In genomic region chr10:8050561-8051108, GRCh38 we compare ENCODE assay signal across 8 cellular contexts. TPM values are rescaled to one million over a fixed set of nuclear protein-coding genes. Genes with fewer than 3 reads are reported as not detected.
A peak's percentile ranks its signal among the peaks of the same experiment; 100 is the strongest.
DNase-seq lines count a peak whose midpoint lies in the region; ATAC-seq and TF ChIP-seq lines count a peak whose summit lies in the region.

No MANE protein-coding gene starts in this region.

- peak overlapping the region; percentile 46 for H3K4me3 Mint-ChIP-seq in activated naive CD4-positive, alpha-beta T cell treated with anti-CD3 and anti-CD28 coated beads for 36 hours

- no peaks in the 10 kb centered on the region for H3K36me3 Mint-ChIP-seq in activated naive CD4-positive, alpha-beta T cell treated with anti-CD3 and anti-CD28 coated beads for 36 hours (ENCODE audit: low read depth)

- no peak for TF ChIP-seq CTCF in left lung (IDR thresholded peaks at IDR 0.05)
- TF ChIP-seq CTCF in tibial artery (IDR thresholded peaks at IDR 0.05) = no peak

- H3K36me3 ChIP-seq in adipocyte (ENCODE audit: control insufficient read depth, insufficient read depth, low read length, severe bottlenecking) (no peaks in the 10 kb centered on the region), left lung (no peaks in the 10 kb centered on the region), tibial artery (no peaks in the 10 kb centered on the region)

- H3K4me1 ChIP-seq in adipocyte (ENCODE audit: control insufficient read depth, insufficient read depth, low read length) (peaks cover 9% of the 10 kb centered on the region), left lung (peaks cover 3 to 72% of the 10 kb centered on the region in 2 donors), tibial artery (peaks cover 0 to 76% (median 70%) of the 10 kb centered on the region in 4 donors)

- no peaks in the 10 kb centered on the region for H3K9me3 Mint-ChIP-seq in activated naive CD4-positive, alpha-beta T cell treated with anti-CD3 and anti-CD28 coated beads for 36 hours

- H3K4me1 Mint-ChIP-seq in activated naive CD4-positive, alpha-beta T cell treated with anti-CD3 and anti-CD28 coated beads for 36 hours (ENCODE audit: low read depth) = peaks cover 40% of the 10 kb centered on the region

- no peak overlapping the region for H3K9ac ChIP-seq in adipocyte (ENCODE audit: low read length)

- H3K27ac Mint-ChIP-seq in activated naive CD4-positive, alpha-beta T cell treated with anti-CD3 and anti-CD28 coated beads for 36 hours = no peak overlapping the region

- CTCF ChIA-PET in activated naive CD4-positive, alpha-beta T cell treated with anti-CD3 and anti-CD28 coated beads for 36 hours (lab: Charles Lee) = interaction anchor here (0.6 kb wide), 1 partner anchor 64 kb away, joined by 4 read pairs; no protein-coding TSS in a partner anchor

- intact Hi-C loops in activated naive CD4-positive, alpha-beta T cell treated with anti-CD3 and anti-CD28 coated beads for 36 hours (cut with micrococcal nuclease) = loop anchor here (2.0 to 10.0 kb wide), 5 partner anchors 14 to 1047 kb away; no protein-coding TSS in a partner anchor
- intact Hi-C loops in left lung (cut with DNase I) (no loop called here), tibial artery (cut with DNase I; ENCODE audit: low total_unique reads) (no loop called here)

- no peak for DNase-seq in activated naive CD4-positive, alpha-beta T cell treated with anti-CD3 and anti-CD28 coated beads for 36 hours
- DNase-seq in activated naive CD4-positive, alpha-beta T cell treated with anti-CD3 and anti-CD28 coated beads, Interleukin-2, amount 50 U/mL, for 16 hours = no peak
- DNase-seq in adipocyte (ENCODE audit: low read depth) = peak; percentile 49
- no peak for DNase-seq in left lung
- peak in 1 of 2 donors; percentile 49 for DNase-seq in tibial artery
- no peak for DNase-seq in NOMO-1 treated with DMSO at 0.1 percent for 48 hours (lab: John Stamatoyannopoulos, UW; ENCODE audit: unreplicated experiment)

- H3K27me3 ChIP-seq in adipocyte (replicated peaks; ENCODE audit: control insufficient read depth, insufficient read depth, low read length) (peaks cover 72% of the 10 kb centered on the region), left lung (peaks cover 98 to 100% of the 10 kb centered on the region in 2 donors), tibial artery (peaks cover 9 to 100% of the 10 kb centered on the region in 2 donors)

- H3K4me3 ChIP-seq in adipocyte (ENCODE audit: low read length) (peak overlapping the region; percentile 59), left lung (peak overlapping the region; percentile 8 to 27), tibial artery (peak overlapping the region; percentile 28 to 43)

- no peak for ATAC-seq in left lung
- ATAC-seq in HG02642 (IDR thresholded peaks at IDR 0.05; ENCODE audit: poor library complexity, unreplicated experiment) = no peak
- no peak for ATAC-seq in GM19452 (IDR thresholded peaks at IDR 0.05; ENCODE audit: unreplicated experiment)

- H3K27me3 Mint-ChIP-seq in activated naive CD4-positive, alpha-beta T cell treated with anti-CD3 and anti-CD28 coated beads for 36 hours (ENCODE audit: low read depth) = peaks cover 50% of the 10 kb centered on the region

- H3K9me3 ChIP-seq in adipocyte (ENCODE audit: control insufficient read depth, low read length) = no peaks in the 10 kb centered on the region
- H3K9me3 ChIP-seq in left lung = no peaks in the 10 kb centered on the region
- H3K9me3 ChIP-seq in tibial artery = no peaks in the 10 kb centered on the region

- no peak overlapping the region for H3K27ac ChIP-seq in left lung
- no peak overlapping the region for H3K27ac ChIP-seq in tibial artery

RNA-seq across cellular contexts. Expression of gene GATA3, which starts 3.9 kb away (rescaled TPM):
- 1 to 10 TPM; 3.7 to 4.0 TPM for total RNA-seq in activated naive CD4-positive, alpha-beta T cell treated with anti-CD3 and anti-CD28 coated beads for 36 hours
- total RNA-seq in left lung = 1 to 10 TPM; 1.7 to 2.5 TPM
